ENCODE assay signal across 25 cellular contexts in the genomic region with DNA sequence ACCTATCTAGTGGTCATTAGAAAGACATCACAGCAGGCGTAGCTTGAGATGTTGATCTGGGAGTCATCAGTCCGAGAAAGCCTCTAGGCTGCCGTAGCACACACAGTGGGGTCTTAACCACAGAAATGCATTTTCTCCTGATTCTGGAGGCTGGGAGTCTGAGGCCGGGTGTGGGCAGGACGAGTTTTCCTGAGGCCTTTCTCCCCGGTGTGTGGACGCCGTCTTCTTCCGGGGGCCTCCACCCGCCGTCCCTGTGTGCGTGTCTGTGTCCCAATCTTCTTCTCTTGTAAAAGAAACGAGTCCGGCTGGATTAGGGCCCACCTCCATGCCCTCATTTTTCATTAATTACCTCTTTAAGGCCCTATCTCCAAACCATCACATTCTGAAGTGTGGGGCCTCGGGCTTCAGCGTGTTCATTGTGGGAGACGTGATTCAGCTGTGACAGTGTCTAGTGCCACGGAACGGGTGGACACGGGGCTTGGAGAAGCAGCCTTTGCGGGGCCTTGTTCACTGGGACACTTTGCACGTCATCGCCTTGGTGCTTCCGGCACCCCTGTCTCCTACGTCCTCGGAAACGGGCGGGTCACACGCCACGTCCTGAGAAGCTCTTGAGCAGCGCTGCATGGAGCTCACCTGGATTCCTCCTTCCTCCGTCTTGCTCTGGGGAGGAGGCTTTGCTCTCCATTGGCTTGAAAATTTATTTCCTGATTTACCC.
"Had no signal": no experiment of that assay in that cellular context is flagged by ENCODE, and none has a peak within 500 bp of the region (broad histone marks: within the 10 kb centered on the region; RNA-seq: fewer than 3 reads in every experiment).

No MANE protein-coding gene starts in this region.

- H3K27me3 Mint-ChIP-seq: activated CD4-positive, alpha-beta memory T cell treated with anti-CD3 and anti-CD28 coated beads, Interleukin-2, amount 10 ng/mL, durations not matched to agents 7 days and 5 days; activated CD4-positive, alpha-beta T cell treated with anti-CD3 and anti-CD28 coated beads, Interleukin-2, amount 10 ng/mL, durations not matched to agents 7 days and 5 days; activated naive CD4-positive, alpha-beta T cell treated with anti-CD3 and anti-CD28 coated beads, Interleukin-2, amount 10 ng/mL, durations not matched to agents 7 days and 5 days; activated naive CD8-positive, alpha-beta T cell treated with anti-CD3 and anti-CD28 coated beads, Interleukin-2, amount 10 ng/mL, durations not matched to agents 7 days and 5 days had no signal

- H3K4me1 Mint-ChIP-seq: activated CD4-positive, alpha-beta memory T cell treated with anti-CD3 and anti-CD28 coated beads, Interleukin-2, amount 10 ng/mL, durations not matched to agents 7 days and 5 days; activated CD4-positive, alpha-beta T cell treated with anti-CD3 and anti-CD28 coated beads, Interleukin-2, amount 10 ng/mL, durations not matched to agents 7 days and 5 days; activated naive CD4-positive, alpha-beta T cell treated with anti-CD3 and anti-CD28 coated beads, Interleukin-2, amount 10 ng/mL, durations not matched to agents 7 days and 5 days; activated naive CD8-positive, alpha-beta T cell treated with anti-CD3 and anti-CD28 coated beads, Interleukin-2, amount 10 ng/mL, durations not matched to agents 7 days and 5 days; central memory CD8-positive, alpha-beta T cell had no signal

- DNase-seq: activated CD4-positive, alpha-beta memory T cell treated with anti-CD3 and anti-CD28 coated beads, Interleukin-2, amount 10 ng/mL, durations not matched to agents 7 days and 5 days; activated CD4-positive, alpha-beta T cell treated with anti-CD3 and anti-CD28 coated beads for 1 hour; activated CD4-positive, alpha-beta T cell treated with anti-CD3 and anti-CD28 coated beads for 4 hours; activated CD4-positive, alpha-beta T cell treated with anti-CD3 and anti-CD28 coated beads, Interleukin-2, amount 10 ng/mL, durations not matched to agents 7 days and 5 days; activated CD4-positive, alpha-beta T cell treated with anti-CD3 and anti-CD28 coated beads, Interleukin-2, amount 50 U/mL, for 4 hours; activated gamma-delta T cell; activated naive CD4-positive, alpha-beta T cell; activated naive CD4-positive, alpha-beta T cell treated with anti-CD3 and anti-CD28 coated beads, Interleukin-2, amount 10 ng/mL, durations not matched to agents 7 days and 5 days; activated naive CD8-positive, alpha-beta T cell treated with anti-CD3 and anti-CD28 coated beads, Interleukin-2, amount 10 ng/mL, durations not matched to agents 7 days and 5 days; activated T-cell treated with anti-CD3 and anti-CD28 coated beads, Interleukin-2, amount 50 U/mL, for 24 hours; activated T-cell treated with anti-CD3 and anti-CD28 coated beads, Interleukin-2, amount 50 U/mL, for 72 hours; cortex of kidney; dermis blood vessel endothelial cell; effector CD8-positive, alpha-beta T cell; foreskin fibroblast; T-helper 2 cell had no signal

- H3K36me3 ChIP-seq: ascending aorta, breast epithelium, cardiac muscle cell had no signal

- H3K27ac Mint-ChIP-seq: activated CD4-positive, alpha-beta memory T cell treated with anti-CD3 and anti-CD28 coated beads, Interleukin-2, amount 10 ng/mL, durations not matched to agents 7 days and 5 days; activated CD4-positive, alpha-beta T cell treated with anti-CD3 and anti-CD28 coated beads, Interleukin-2, amount 10 ng/mL, durations not matched to agents 7 days and 5 days; activated naive CD4-positive, alpha-beta T cell treated with anti-CD3 and anti-CD28 coated beads, Interleukin-2, amount 10 ng/mL, durations not matched to agents 7 days and 5 days; activated naive CD8-positive, alpha-beta T cell treated with anti-CD3 and anti-CD28 coated beads, Interleukin-2, amount 10 ng/mL, durations not matched to agents 7 days and 5 days; activated T-cell treated with anti-CD3 and anti-CD28 coated beads, Interleukin-2, amount 50 U/mL, for 24 hours; activated T-cell treated with anti-CD3 and anti-CD28 coated beads, Interleukin-2, amount 50 U/mL, for 72 hours; WTC11 had no signal

- H3K9me3 Mint-ChIP-seq: activated CD4-positive, alpha-beta T cell treated with anti-CD3 and anti-CD28 coated beads, Interleukin-2, amount 10 ng/mL, durations not matched to agents 7 days and 5 days; activated naive CD4-positive, alpha-beta T cell treated with anti-CD3 and anti-CD28 coated beads, Interleukin-2, amount 50 U/mL, for 72 hours; activated T-cell treated with anti-CD3 and anti-CD28 coated beads, Interleukin-2, amount 50 U/mL, for 24 hours; central memory CD8-positive, alpha-beta T cell had no signal

- H3K4me3 ChIP-seq: ascending aorta, breast epithelium, cardiac muscle cell had no signal

- H3K27ac ChIP-seq: ascending aorta, breast epithelium, cardiac muscle cell, epithelial cell of prostate, VCaP had no signal

- ATAC-seq: activated naive CD4-positive, alpha-beta T cell treated with anti-CD3 and anti-CD28 coated beads, Interleukin-2, amount 50 U/mL, for 72 hours; activated T-cell treated with anti-CD3 and anti-CD28 coated beads, Interleukin-2, amount 50 U/mL, for 72 hours; WTC11 had no signal

- H3K4me1 ChIP-seq: ascending aorta, breast epithelium had no signal

- H3K4me3 Mint-ChIP-seq: activated CD4-positive, alpha-beta memory T cell treated with anti-CD3 and anti-CD28 coated beads, Interleukin-2, amount 10 ng/mL, durations not matched to agents 7 days and 5 days; activated CD4-positive, alpha-beta T cell treated with anti-CD3 and anti-CD28 coated beads, Interleukin-2, amount 10 ng/mL, durations not matched to agents 7 days and 5 days; activated naive CD4-positive, alpha-beta T cell treated with anti-CD3 and anti-CD28 coated beads, Interleukin-2, amount 10 ng/mL, durations not matched to agents 7 days and 5 days; activated naive CD8-positive, alpha-beta T cell treated with anti-CD3 and anti-CD28 coated beads, Interleukin-2, amount 10 ng/mL, durations not matched to agents 7 days and 5 days; activated T-cell treated with anti-CD3 and anti-CD28 coated beads, Interleukin-2, amount 50 U/mL, for 24 hours; activated T-cell treated with anti-CD3 and anti-CD28 coated beads, Interleukin-2, amount 50 U/mL, for 72 hours; central memory CD8-positive, alpha-beta T cell; WTC11 had no signal

- H3K36me3 Mint-ChIP-seq: activated naive CD4-positive, alpha-beta T cell treated with anti-CD3 and anti-CD28 coated beads, Interleukin-2, amount 10 ng/mL, durations not matched to agents 7 days and 5 days; activated naive CD4-positive, alpha-beta T cell treated with anti-CD3 and anti-CD28 coated beads, Interleukin-2, amount 50 U/mL, for 72 hours; activated naive CD8-positive, alpha-beta T cell treated with anti-CD3 and anti-CD28 coated beads, Interleukin-2, amount 10 ng/mL, durations not matched to agents 7 days and 5 days; brain had no signal

- H3K9me3 ChIP-seq: ascending aorta had no signal

- H3K27me3 ChIP-seq: ascending aorta had no signal
